Comparison of ENCODE assay signal across 11 cellular contexts in genomic region chr5:16372493-16372892, GRCh38.
"Had no signal": no experiment of that assay in that cellular context is flagged by ENCODE, and none has a peak within 500 bp of the region (broad histone marks: within the 10 kb centered on the region; RNA-seq: fewer than 3 reads in every experiment).

No MANE protein-coding gene starts in this region.

- FAIRE-seq: H1, H54 had no signal

- H2AFZ ChIP-seq: GM23248, GM23338 had no signal

- ATAC-seq: GM23338, HCT116 had no signal

- H3K9ac ChIP-seq: GM23248 had no signal

- H3K4me1 Mint-ChIP-seq: H9 had no signal

- H3K4me3 Mint-ChIP-seq: GM23338, H9, HFFc6 had no signal

- H3K4me1 ChIP-seq: HAP-1 had no signal

- H3K9me3 ChIP-seq: HAP-1 had no signal

- H3K4me2 ChIP-seq: GM23338 had no signal

- H3K36me3 ChIP-seq: HAP-1 had no signal

- H3K4me3 ChIP-seq: GM23248, GM23338, HAP-1 had no signal

- H3K27ac ChIP-seq: GM23248 had no signal

- H3K27ac Mint-ChIP-seq: GM23338, H9, HFFc6 had no signal

- H3K9me3 Mint-ChIP-seq: GM23338, H9, HFFc6 had no signal

- DNase-seq: GM23248, GOT3, H7, H9, HCEC 1CT, HFFc6 had no signal
